1 cellular context compared by ENCODE assay signal in the genomic region with DNA sequence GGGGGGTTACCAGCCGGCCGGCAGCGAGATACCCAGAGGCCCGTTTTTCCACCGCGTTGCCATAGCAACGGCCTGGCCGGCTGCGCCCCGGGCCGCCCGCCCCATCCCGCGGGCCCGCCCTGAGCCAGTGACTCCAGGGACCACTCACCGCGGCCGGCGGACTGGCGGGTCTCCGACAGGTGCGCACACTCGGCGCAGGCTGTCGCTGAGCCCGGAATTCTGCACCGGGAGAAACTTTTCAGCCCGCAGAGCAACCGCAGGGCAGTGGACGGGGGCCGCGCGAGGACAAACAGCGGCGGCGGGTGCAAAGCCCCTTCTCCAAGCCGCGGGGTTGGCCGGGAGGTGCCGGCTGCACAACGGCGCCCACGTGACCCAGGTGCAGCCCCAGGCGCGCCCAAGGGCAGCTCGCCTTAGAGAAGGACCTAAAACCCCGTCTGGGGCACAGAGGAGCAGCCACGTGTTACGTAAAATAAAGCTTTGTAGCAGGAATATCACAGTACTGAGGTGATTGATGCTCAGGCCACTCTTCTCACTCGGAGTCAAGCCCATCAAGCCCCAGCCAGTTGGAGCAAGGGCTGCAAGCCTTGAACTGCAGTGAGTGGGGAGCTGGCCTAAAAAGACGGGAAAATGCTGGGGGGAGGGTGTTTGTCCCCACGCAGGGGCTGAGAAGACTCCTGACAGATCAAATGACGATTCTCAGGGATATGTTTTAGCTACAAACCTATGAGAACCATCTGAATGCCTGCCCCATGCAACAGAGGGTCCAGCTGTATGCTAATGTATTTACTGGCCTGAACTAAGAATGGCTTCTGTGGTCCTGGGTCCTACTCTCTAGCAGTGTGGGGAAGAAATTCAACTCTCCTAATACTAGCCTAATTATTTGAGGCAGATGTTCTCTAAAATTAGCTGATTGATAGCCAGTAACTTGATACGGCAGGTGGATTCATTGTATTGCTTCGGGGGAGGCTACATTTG.
TF ChIP-seq lines count a peak whose summit lies in the region.

A gene (minus strand): TSS at position 294 of the 975 bp plus-strand sequence. CDS start 119,323 bp downstream, outside the sequence.

TF ChIP-seq in WTC11, 78 proteins besides CTCF, POLR2A, EP300 and RAD21 (continued from another document and continues in another):
- TF ChIP-seq NFE2L1 (CRISPR knock-in tag; IDR thresholded peaks at IDR 0.05), result peak; percentile 15; the same call in 1 of the 2 replicates
- TF ChIP-seq NR1H2 (CRISPR knock-in tag; IDR thresholded peaks at IDR 0.05), result no peak
- TF ChIP-seq, protein P1, sequence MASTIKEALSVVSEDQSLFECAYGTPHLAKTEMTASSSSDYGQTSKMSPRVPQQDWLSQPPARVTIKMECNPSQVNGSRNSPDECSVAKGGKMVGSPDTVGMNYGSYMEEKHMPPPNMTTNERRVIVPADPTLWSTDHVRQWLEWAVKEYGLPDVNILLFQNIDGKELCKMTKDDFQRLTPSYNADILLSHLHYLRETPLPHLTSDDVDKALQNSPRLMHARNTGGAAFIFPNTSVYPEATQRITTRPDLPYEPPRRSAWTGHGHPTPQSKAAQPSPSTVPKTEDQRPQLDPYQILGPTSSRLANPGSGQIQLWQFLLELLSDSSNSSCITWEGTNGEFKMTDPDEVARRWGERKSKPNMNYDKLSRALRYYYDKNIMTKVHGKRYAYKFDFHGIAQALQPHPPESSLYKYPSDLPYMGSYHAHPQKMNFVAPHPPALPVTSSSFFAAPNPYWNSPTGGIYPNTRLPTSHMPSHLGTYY (CRISPR knock-in tag; IDR thresholded peaks at IDR 0.05), result no peak
- TF ChIP-seq ZNF317 (CRISPR knock-in tag; IDR thresholded peaks at IDR 0.05; ENCODE audit: borderline replicate concordance, low read depth), result no peak
- peak; percentile 15; the same call in 1 of the 2 replicates for TF ChIP-seq ESRRA (CRISPR knock-in tag; IDR thresholded peaks at IDR 0.05; ENCODE audit: borderline replicate concordance)
- TF ChIP-seq, protein P2, sequence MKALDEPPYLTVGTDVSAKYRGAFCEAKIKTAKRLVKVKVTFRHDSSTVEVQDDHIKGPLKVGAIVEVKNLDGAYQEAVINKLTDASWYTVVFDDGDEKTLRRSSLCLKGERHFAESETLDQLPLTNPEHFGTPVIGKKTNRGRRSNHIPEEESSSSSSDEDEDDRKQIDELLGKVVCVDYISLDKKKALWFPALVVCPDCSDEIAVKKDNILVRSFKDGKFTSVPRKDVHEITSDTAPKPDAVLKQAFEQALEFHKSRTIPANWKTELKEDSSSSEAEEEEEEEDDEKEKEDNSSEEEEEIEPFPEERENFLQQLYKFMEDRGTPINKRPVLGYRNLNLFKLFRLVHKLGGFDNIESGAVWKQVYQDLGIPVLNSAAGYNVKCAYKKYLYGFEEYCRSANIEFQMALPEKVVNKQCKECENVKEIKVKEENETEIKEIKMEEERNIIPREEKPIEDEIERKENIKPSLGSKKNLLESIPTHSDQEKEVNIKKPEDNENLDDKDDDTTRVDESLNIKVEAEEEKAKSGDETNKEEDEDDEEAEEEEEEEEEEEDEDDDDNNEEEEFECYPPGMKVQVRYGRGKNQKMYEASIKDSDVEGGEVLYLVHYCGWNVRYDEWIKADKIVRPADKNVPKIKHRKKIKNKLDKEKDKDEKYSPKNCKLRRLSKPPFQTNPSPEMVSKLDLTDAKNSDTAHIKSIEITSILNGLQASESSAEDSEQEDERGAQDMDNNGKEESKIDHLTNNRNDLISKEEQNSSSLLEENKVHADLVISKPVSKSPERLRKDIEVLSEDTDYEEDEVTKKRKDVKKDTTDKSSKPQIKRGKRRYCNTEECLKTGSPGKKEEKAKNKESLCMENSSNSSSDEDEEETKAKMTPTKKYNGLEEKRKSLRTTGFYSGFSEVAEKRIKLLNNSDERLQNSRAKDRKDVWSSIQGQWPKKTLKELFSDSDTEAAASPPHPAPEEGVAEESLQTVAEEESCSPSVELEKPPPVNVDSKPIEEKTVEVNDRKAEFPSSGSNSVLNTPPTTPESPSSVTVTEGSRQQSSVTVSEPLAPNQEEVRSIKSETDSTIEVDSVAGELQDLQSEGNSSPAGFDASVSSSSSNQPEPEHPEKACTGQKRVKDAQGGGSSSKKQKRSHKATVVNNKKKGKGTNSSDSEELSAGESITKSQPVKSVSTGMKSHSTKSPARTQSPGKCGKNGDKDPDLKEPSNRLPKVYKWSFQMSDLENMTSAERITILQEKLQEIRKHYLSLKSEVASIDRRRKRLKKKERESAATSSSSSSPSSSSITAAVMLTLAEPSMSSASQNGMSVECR (CRISPR knock-in tag; IDR thresholded peaks at IDR 0.05; ENCODE audit: borderline replicate concordance), result 0 out of 2 replicates have a peak, but pooled peaks have one; percentile 52
- TF ChIP-seq, protein P3, sequence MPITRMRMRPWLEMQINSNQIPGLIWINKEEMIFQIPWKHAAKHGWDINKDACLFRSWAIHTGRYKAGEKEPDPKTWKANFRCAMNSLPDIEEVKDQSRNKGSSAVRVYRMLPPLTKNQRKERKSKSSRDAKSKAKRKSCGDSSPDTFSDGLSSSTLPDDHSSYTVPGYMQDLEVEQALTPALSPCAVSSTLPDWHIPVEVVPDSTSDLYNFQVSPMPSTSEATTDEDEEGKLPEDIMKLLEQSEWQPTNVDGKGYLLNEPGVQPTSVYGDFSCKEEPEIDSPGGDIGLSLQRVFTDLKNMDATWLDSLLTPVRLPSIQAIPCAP (CRISPR knock-in tag; IDR thresholded peaks at IDR 0.05), result no peak
- TF ChIP-seq ZNF671 (CRISPR knock-in tag; IDR thresholded peaks at IDR 0.05), result no peak
- TF ChIP-seq, protein P4, sequence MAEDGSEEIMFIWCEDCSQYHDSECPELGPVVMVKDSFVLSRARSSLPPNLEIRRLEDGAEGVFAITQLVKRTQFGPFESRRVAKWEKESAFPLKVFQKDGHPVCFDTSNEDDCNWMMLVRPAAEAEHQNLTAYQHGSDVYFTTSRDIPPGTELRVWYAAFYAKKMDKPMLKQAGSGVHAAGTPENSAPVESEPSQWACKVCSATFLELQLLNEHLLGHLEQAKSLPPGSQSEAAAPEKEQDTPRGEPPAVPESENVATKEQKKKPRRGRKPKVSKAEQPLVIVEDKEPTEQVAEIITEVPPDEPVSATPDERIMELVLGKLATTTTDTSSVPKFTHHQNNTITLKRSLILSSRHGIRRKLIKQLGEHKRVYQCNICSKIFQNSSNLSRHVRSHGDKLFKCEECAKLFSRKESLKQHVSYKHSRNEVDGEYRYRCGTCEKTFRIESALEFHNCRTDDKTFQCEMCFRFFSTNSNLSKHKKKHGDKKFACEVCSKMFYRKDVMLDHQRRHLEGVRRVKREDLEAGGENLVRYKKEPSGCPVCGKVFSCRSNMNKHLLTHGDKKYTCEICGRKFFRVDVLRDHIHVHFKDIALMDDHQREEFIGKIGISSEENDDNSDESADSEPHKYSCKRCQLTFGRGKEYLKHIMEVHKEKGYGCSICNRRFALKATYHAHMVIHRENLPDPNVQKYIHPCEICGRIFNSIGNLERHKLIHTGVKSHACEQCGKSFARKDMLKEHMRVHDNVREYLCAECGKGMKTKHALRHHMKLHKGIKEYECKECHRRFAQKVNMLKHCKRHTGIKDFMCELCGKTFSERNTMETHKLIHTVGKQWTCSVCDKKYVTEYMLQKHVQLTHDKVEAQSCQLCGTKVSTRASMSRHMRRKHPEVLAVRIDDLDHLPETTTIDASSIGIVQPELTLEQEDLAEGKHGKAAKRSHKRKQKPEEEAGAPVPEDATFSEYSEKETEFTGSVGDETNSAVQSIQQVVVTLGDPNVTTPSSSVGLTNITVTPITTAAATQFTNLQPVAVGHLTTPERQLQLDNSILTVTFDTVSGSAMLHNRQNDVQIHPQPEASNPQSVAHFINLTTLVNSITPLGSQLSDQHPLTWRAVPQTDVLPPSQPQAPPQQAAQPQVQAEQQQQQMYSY (CRISPR knock-in tag; IDR thresholded peaks at IDR 0.05), result no peak
- TF ChIP-seq, protein P5, sequence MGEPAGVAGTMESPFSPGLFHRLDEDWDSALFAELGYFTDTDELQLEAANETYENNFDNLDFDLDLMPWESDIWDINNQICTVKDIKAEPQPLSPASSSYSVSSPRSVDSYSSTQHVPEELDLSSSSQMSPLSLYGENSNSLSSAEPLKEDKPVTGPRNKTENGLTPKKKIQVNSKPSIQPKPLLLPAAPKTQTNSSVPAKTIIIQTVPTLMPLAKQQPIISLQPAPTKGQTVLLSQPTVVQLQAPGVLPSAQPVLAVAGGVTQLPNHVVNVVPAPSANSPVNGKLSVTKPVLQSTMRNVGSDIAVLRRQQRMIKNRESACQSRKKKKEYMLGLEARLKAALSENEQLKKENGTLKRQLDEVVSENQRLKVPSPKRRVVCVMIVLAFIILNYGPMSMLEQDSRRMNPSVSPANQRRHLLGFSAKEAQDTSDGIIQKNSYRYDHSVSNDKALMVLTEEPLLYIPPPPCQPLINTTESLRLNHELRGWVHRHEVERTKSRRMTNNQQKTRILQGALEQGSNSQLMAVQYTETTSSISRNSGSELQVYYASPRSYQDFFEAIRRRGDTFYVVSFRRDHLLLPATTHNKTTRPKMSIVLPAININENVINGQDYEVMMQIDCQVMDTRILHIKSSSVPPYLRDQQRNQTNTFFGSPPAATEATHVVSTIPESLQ (CRISPR knock-in tag; IDR thresholded peaks at IDR 0.05), result no peak
- TF ChIP-seq, protein P6, sequence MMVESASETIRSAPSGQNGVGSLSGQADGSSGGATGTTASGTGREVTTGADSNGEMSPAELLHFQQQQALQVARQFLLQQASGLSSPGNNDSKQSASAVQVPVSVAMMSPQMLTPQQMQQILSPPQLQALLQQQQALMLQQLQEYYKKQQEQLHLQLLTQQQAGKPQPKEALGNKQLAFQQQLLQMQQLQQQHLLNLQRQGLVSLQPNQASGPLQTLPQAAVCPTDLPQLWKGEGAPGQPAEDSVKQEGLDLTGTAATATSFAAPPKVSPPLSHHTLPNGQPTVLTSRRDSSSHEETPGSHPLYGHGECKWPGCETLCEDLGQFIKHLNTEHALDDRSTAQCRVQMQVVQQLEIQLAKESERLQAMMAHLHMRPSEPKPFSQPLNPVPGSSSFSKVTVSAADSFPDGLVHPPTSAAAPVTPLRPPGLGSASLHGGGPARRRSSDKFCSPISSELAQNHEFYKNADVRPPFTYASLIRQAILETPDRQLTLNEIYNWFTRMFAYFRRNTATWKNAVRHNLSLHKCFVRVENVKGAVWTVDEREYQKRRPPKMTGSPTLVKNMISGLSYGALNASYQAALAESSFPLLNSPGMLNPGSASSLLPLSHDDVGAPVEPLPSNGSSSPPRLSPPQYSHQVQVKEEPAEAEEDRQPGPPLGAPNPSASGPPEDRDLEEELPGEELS (CRISPR knock-in tag; IDR thresholded peaks at IDR 0.05), result peak; percentile 55; the same call in 1 of the 2 replicates
- no peak for TF ChIP-seq ZNF138 (CRISPR knock-in tag; conservative IDR thresholded peaks at IDR 0.05)
- TF ChIP-seq, protein P7, sequence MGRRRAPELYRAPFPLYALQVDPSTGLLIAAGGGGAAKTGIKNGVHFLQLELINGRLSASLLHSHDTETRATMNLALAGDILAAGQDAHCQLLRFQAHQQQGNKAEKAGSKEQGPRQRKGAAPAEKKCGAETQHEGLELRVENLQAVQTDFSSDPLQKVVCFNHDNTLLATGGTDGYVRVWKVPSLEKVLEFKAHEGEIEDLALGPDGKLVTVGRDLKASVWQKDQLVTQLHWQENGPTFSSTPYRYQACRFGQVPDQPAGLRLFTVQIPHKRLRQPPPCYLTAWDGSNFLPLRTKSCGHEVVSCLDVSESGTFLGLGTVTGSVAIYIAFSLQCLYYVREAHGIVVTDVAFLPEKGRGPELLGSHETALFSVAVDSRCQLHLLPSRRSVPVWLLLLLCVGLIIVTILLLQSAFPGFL (CRISPR knock-in tag; IDR thresholded peaks at IDR 0.05; ENCODE audit: borderline replicate concordance), result no peak
- TF ChIP-seq, protein P8, sequence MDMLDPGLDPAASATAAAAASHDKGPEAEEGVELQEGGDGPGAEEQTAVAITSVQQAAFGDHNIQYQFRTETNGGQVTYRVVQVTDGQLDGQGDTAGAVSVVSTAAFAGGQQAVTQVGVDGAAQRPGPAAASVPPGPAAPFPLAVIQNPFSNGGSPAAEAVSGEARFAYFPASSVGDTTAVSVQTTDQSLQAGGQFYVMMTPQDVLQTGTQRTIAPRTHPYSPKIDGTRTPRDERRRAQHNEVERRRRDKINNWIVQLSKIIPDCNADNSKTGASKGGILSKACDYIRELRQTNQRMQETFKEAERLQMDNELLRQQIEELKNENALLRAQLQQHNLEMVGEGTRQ (CRISPR knock-in tag; IDR thresholded peaks at IDR 0.05), result peak; percentile 98
- TF ChIP-seq, protein P9, sequence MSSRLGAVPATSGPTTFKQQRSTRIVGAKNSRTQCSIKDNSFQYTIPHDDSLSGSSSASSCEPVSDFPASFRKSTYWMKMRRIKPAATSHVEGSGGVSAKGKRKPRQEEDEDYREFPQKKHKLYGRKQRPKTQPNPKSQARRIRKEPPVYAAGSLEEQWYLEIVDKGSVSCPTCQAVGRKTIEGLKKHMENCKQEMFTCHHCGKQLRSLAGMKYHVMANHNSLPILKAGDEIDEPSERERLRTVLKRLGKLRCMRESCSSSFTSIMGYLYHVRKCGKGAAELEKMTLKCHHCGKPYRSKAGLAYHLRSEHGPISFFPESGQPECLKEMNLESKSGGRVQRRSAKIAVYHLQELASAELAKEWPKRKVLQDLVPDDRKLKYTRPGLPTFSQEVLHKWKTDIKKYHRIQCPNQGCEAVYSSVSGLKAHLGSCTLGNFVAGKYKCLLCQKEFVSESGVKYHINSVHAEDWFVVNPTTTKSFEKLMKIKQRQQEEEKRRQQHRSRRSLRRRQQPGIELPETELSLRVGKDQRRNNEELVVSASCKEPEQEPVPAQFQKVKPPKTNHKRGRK (CRISPR knock-in tag; IDR thresholded peaks at IDR 0.05; ENCODE audit: borderline replicate concordance), result no peak
- TF ChIP-seq, protein P10, sequence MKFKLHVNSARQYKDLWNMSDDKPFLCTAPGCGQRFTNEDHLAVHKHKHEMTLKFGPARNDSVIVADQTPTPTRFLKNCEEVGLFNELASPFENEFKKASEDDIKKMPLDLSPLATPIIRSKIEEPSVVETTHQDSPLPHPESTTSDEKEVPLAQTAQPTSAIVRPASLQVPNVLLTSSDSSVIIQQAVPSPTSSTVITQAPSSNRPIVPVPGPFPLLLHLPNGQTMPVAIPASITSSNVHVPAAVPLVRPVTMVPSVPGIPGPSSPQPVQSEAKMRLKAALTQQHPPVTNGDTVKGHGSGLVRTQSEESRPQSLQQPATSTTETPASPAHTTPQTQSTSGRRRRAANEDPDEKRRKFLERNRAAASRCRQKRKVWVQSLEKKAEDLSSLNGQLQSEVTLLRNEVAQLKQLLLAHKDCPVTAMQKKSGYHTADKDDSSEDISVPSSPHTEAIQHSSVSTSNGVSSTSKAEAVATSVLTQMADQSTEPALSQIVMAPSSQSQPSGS (CRISPR knock-in tag; IDR thresholded peaks at IDR 0.05; ENCODE audit: borderline replicate concordance, low read depth), result no peak
- peak; percentile 84 for TF ChIP-seq FOXP1 (CRISPR knock-in tag; IDR thresholded peaks at IDR 0.05; ENCODE audit: borderline replicate concordance)
- TF ChIP-seq, protein P11, sequence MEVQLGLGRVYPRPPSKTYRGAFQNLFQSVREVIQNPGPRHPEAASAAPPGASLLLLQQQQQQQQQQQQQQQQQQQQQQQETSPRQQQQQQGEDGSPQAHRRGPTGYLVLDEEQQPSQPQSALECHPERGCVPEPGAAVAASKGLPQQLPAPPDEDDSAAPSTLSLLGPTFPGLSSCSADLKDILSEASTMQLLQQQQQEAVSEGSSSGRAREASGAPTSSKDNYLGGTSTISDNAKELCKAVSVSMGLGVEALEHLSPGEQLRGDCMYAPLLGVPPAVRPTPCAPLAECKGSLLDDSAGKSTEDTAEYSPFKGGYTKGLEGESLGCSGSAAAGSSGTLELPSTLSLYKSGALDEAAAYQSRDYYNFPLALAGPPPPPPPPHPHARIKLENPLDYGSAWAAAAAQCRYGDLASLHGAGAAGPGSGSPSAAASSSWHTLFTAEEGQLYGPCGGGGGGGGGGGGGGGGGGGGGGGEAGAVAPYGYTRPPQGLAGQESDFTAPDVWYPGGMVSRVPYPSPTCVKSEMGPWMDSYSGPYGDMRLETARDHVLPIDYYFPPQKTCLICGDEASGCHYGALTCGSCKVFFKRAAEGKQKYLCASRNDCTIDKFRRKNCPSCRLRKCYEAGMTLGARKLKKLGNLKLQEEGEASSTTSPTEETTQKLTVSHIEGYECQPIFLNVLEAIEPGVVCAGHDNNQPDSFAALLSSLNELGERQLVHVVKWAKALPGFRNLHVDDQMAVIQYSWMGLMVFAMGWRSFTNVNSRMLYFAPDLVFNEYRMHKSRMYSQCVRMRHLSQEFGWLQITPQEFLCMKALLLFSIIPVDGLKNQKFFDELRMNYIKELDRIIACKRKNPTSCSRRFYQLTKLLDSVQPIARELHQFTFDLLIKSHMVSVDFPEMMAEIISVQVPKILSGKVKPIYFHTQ (CRISPR knock-in tag; IDR thresholded peaks at IDR 0.05), result no peak
